In the genomic region with DNA sequence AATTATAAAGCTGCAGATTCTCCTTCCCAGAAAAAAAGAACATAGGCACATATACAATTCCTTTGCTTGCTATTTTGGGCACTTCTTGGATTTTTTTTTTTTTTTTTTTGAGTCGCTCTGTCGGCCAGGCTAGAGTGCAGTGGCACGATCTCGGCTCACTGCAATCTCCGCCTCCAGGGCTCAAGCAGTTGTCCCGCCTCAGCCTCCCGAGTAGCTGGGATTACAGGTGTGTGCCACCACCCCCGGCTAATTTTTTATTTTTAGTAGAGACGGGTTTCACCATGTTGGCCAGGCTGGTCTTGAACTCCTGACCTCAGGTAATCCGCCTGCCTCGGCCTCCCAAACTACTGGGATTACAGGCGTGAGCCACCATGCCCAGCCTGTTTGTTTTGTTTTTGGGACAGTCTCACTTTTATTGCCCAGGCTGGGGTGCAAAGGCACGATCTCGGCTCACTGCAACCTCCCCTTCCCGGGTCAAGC, we compare ENCODE assay signal across 1 cellular context.
TF ChIP-seq lines count a peak whose summit lies in the region.

No MANE protein-coding gene starts in this region.

TF ChIP-seq in HEK293, 187 proteins besides CTCF, POLR2A, EP300 and RAD21:
- TF ChIP-seq ZSCAN23 (tag by site-specific recombination; IDR thresholded peaks at IDR 0.05) (peak; percentile 16; the same call in 1 of the 2 replicates), SETDB1 (IDR thresholded peaks at IDR 0.05; ENCODE audit: insufficient read length, low read length) (peak; percentile 28), ZNF121 (tag by site-specific recombination; IDR thresholded peaks at IDR 0.05) (0 out of 2 replicates have a peak, but pooled peaks have one; percentile 30)
- TF ChIP-seq, protein P1, sequence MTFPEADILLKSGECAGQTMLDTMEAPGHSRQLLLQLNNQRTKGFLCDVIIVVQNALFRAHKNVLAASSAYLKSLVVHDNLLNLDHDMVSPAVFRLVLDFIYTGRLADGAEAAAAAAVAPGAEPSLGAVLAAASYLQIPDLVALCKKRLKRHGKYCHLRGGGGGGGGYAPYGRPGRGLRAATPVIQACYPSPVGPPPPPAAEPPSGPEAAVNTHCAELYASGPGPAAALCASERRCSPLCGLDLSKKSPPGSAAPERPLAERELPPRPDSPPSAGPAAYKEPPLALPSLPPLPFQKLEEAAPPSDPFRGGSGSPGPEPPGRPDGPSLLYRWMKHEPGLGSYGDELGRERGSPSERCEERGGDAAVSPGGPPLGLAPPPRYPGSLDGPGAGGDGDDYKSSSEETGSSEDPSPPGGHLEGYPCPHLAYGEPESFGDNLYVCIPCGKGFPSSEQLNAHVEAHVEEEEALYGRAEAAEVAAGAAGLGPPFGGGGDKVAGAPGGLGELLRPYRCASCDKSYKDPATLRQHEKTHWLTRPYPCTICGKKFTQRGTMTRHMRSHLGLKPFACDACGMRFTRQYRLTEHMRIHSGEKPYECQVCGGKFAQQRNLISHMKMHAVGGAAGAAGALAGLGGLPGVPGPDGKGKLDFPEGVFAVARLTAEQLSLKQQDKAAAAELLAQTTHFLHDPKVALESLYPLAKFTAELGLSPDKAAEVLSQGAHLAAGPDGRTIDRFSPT (tag by site-specific recombination; IDR thresholded peaks at IDR 0.05) = 0 out of 2 replicates have a peak, but pooled peaks have one; percentile 35
- TF ChIP-seq, protein P2, sequence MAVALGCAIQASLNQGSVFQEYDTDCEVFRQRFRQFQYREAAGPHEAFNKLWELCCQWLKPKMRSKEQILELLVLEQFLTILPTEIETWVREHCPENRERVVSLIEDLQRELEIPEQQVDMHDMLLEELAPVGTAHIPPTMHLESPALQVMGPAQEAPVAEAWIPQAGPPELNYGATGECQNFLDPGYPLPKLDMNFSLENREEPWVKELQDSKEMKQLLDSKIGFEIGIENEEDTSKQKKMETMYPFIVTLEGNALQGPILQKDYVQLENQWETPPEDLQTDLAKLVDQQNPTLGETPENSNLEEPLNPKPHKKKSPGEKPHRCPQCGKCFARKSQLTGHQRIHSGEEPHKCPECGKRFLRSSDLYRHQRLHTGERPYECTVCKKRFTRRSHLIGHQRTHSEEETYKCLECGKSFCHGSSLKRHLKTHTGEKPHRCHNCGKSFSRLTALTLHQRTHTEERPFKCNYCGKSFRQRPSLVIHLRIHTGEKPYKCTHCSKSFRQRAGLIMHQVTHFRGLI (tag by site-specific recombination; IDR thresholded peaks at IDR 0.05) = 0 out of 2 replicates have a peak, but pooled peaks have one; percentile 4
- TF ChIP-seq, protein P3, sequence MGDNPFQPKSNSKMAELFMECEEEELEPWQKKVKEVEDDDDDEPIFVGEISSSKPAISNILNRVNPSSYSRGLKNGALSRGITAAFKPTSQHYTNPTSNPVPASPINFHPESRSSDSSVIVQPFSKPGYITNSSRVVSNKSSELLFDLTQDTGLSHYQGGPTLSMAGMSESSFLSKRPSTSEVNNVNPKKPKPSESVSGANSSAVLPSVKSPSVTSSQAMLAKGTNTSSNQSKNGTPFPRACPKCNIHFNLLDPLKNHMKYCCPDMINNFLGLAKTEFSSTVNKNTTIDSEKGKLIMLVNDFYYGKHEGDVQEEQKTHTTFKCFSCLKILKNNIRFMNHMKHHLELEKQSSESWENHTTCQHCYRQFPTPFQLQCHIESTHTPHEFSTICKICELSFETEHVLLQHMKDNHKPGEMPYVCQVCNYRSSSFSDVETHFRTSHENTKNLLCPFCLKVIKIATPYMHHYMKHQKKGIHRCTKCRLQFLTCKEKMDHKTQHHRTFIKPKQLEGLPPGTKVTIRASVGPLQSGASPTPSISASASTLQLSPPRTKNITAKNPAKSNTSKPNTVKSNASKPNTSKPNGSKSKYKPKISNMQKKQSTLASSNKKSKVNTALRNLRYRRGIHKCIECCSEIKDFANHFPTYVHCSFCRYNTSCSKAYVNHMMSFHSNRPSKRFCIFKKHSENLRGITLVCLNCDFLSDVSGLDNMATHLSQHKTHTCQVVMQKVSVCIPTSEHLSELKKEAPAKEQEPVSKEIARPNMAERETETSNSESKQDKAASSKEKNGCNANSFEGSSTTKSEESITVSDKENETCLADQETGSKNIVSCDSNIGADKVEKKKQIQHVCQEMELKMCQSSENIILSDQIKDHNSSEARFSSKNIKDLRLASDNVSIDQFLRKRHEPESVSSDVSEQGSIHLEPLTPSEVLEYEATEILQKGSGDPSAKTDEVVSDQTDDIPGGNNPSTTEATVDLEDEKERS (tag by site-specific recombination; IDR thresholded peaks at IDR 0.05) = peak; percentile 80
- TF ChIP-seq, protein P4, sequence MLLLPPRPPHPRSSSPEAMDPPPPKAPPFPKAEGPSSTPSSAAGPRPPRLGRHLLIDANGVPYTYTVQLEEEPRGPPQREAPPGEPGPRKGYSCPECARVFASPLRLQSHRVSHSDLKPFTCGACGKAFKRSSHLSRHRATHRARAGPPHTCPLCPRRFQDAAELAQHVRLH (tag by site-specific recombination; IDR thresholded peaks at IDR 0.05) = peak; percentile 42; the same call in 1 of the 2 replicates
- TF ChIP-seq, protein P5, sequence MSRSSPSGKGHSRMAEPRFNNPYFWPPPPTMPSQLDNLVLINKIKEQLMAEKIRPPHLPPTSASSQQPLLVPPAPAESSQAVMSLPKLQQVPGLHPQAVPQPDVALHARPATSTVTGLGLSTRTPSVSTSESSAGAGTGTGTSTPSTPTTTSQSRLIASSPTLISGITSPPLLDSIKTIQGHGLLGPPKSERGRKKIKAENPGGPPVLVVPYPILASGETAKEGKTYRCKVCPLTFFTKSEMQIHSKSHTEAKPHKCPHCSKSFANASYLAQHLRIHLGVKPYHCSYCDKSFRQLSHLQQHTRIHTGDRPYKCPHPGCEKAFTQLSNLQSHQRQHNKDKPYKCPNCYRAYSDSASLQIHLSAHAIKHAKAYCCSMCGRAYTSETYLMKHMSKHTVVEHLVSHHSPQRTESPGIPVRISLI (tag by site-specific recombination; IDR thresholded peaks at IDR 0.05) = peak; percentile 68; the same call in 1 of the 2 replicates
TF ChIP-seq in HEK293: peak in this region for 8; not testable (repeated sequence) for 179.
